24 cellular contexts compared by ENCODE assay signal in genomic region chr4:77229433-77229832, GRCh38.
"Had no signal": no experiment of that assay in that cellular context is flagged by ENCODE, and none has a peak within 500 bp of the region (broad histone marks: within the 10 kb centered on the region; RNA-seq: fewer than 3 reads in every experiment).

No MANE protein-coding gene starts in this region.

- H3K4me1 ChIP-seq: right atrium auricular region, right lobe of liver, stomach, testis, thyroid gland, transverse colon, upper lobe of left lung, vagina had no signal

- DNase-seq: hippocampal formation; kidney; left colon; left ventricle myocardium inferior; midbrain; mucosa of descending colon; naive thymus-derived CD4-positive, alpha-beta T cell; ovary; right lobe of liver; stimulated activated CD4-positive, alpha-beta T cell treated with anti-CD3 and anti-CD28 coated beads, Interleukin-12 subunit alpha, Interleukin-12 subunit beta, amount 100 ng/mL, for 4 hours; stimulated activated CD4-positive, alpha-beta T cell treated with anti-CD3 and anti-CD28 coated beads, Interleukin-15, amount 100 ng/mL, for 24 hours; stimulated activated CD4-positive, alpha-beta T cell treated with anti-CD3 and anti-CD28 coated beads, Interleukin-2, amount 100 ng/mL, for 24 hours; stimulated activated CD4-positive, alpha-beta T cell treated with anti-CD3 and anti-CD28 coated beads, Interleukin-4, amount 100 ng/mL, for 1 hour; stimulated activated naive B cell treated with anti-CD40 and anti-IgM and Interleukin-4, amounts not matched to agents 10 μg/mL and 1 μg/mL and 100 μg/mL, for 72 hours; stimulated activated naive CD8-positive, alpha-beta T cell treated with anti-CD3 and anti-CD28 coated beads, Interleukin-15, Interleukin-2, amounts not matched to agents 100 U/mL and 50 U/mL, for 24 hours; stomach; testis; thyroid gland; transverse colon; upper lobe of left lung had no signal

- FAIRE-seq: kidney had no signal

- H3K27me3 ChIP-seq: ovary, right atrium auricular region, right lobe of liver, testis, thyroid gland, transverse colon, upper lobe of left lung, vagina had no signal

- H3K9me3 ChIP-seq: ovary, right lobe of liver, testis, thyroid gland, transverse colon, vagina had no signal

- H3K36me3 ChIP-seq: left ventricle myocardium inferior, ovary, right atrium auricular region, right lobe of liver, stomach, thyroid gland, transverse colon, upper lobe of left lung, vagina had no signal

- ATAC-seq: left colon; mucosa of descending colon; naive thymus-derived CD4-positive, alpha-beta T cell; natural killer cell treated with Interleukin-12 subunit alpha and Interleukin-12 subunit beta and Interleukin-15 and Interleukin-18, amount 100 ng/mL, for 72 hours; right lobe of liver; stimulated activated naive B cell treated with anti-CD40 and anti-IgM and Interleukin-4, amounts not matched to agents 10 μg/mL and 1 μg/mL and 100 μg/mL, for 72 hours; stimulated activated naive CD8-positive, alpha-beta T cell treated with anti-CD3 and anti-CD28 coated beads, Interleukin-15, Interleukin-2, amounts not matched to agents 100 U/mL and 50 U/mL, for 24 hours had no signal

- H3K4me3 ChIP-seq: left ventricle myocardium inferior, lung, mucosa of descending colon, ovary, right atrium auricular region, right lobe of liver, stomach, testis, thyroid gland, transverse colon, upper lobe of left lung, vagina had no signal

- H3K27ac ChIP-seq: left ventricle myocardium inferior, ovary, right atrium auricular region, right lobe of liver, stomach, testis, thyroid gland, transverse colon, upper lobe of left lung, vagina had no signal
